ENCODE assay signal across 18 cellular contexts in genomic region chr11:1992111-1992510, GRCh38. TPM values are rescaled to one million over a fixed set of nuclear protein-coding genes. Genes with fewer than 3 reads are reported as not detected.
"Had no signal": no experiment of that assay in that cellular context is flagged by ENCODE, and none has a peak within 500 bp of the region (broad histone marks: within the 10 kb centered on the region; RNA-seq: fewer than 3 reads in every experiment).

No MANE protein-coding gene starts in this region.

- H3K4me1 Mint-ChIP-seq: activated naive CD8-positive, alpha-beta T cell treated with anti-CD3 and anti-CD28 coated beads for 36 hours; activated T-helper 17 cell treated with anti-CD3 and anti-CD28 coated beads, Interleukin-2, amount 50 U/mL, for 72 hours; T-cell had no signal

- H3K4me3 Mint-ChIP-seq: activated naive CD8-positive, alpha-beta T cell treated with anti-CD3 and anti-CD28 coated beads for 36 hours; activated T-helper 17 cell treated with anti-CD3 and anti-CD28 coated beads, Interleukin-2, amount 50 U/mL, for 72 hours; T-cell had no signal

- H3K36me3 Mint-ChIP-seq: activated naive CD8-positive, alpha-beta T cell treated with anti-CD3 and anti-CD28 coated beads for 36 hours; T-cell had no signal

- H3K27me3 Mint-ChIP-seq: activated naive CD8-positive, alpha-beta T cell treated with anti-CD3 and anti-CD28 coated beads for 36 hours; activated T-helper 17 cell treated with anti-CD3 and anti-CD28 coated beads, Interleukin-2, amount 50 U/mL, for 72 hours; T-cell had no signal

- ATAC-seq: activated CD4-positive, CD25-positive, alpha-beta regulatory T cell treated with anti-CD3 and anti-CD28 coated beads, Interleukin-2, amount 50 U/mL, for 24 hours; activated T-helper 17 cell treated with anti-CD3 and anti-CD28 coated beads, Interleukin-2, amount 50 U/mL, for 72 hours; body of pancreas; left cardiac atrium; SK-N-SH treated with all-trans-retinoic acid at 6 μM for 48 hours; T-cell had no signal

- H3K9me3 ChIP-seq: body of pancreas, tibial nerve, uterus had no signal

- H3K27ac Mint-ChIP-seq: activated naive CD8-positive, alpha-beta T cell treated with anti-CD3 and anti-CD28 coated beads for 36 hours; activated T-helper 17 cell treated with anti-CD3 and anti-CD28 coated beads, Interleukin-2, amount 50 U/mL, for 72 hours; T-cell had no signal

- DNase-seq: activated naive CD4-positive, alpha-beta T cell; activated naive CD8-positive, alpha-beta T cell treated with anti-CD3 and anti-CD28 coated beads for 36 hours; activated T-cell treated with anti-CD3 and anti-CD28 coated beads, Interleukin-2, amount 50 U/mL, for 1 hour; amygdala; caudate nucleus; left cardiac atrium; stimulated activated CD4-positive, alpha-beta T cell treated with anti-CD3 and anti-CD28 coated beads, Interleukin-2, amount 100 ng/mL, for 24 hours; stimulated activated naive CD4-positive, alpha-beta T cell treated with Interleukin-2 at 50 U/mL for 16 hours; T-cell; T1000 had no signal

- H3K4me3 ChIP-seq: body of pancreas, hepatocyte, tibial nerve, uterus had no signal

- H3K9me3 Mint-ChIP-seq: activated naive CD8-positive, alpha-beta T cell treated with anti-CD3 and anti-CD28 coated beads for 36 hours; activated T-helper 17 cell treated with anti-CD3 and anti-CD28 coated beads, Interleukin-2, amount 50 U/mL, for 72 hours; T-cell had no signal

- H3K27ac ChIP-seq: body of pancreas, hepatocyte, tibial nerve, uterus had no signal

- H3K4me1 ChIP-seq: tibial nerve, uterus had no signal

- H3K36me3 ChIP-seq: tibial nerve, uterus had no signal

- H3K27me3 ChIP-seq: body of pancreas, hepatocyte, tibial nerve, uterus had no signal

RNA-seq across cellular contexts. Expression of gene H19, which starts 5.5 kb away (rescaled TPM):
- total RNA-seq: activated naive CD8-positive, alpha-beta T cell treated with anti-CD3 and anti-CD28 coated beads for 36 hours; activated T-helper 17 cell treated with anti-CD3 and anti-CD28 coated beads, Interleukin-2, amount 50 U/mL, for 72 hours; mononuclear cell had no signal
